Comparison of ENCODE assay signal across 17 cellular contexts in genomic region chr9:130110596-130111021, GRCh38. TPM values are rescaled to one million over a fixed set of nuclear protein-coding genes. Genes with fewer than 3 reads are reported as not detected.
A peak's percentile ranks its signal among the peaks of the same experiment; 100 is the strongest.
DNase-seq lines count a peak whose midpoint lies in the region; ATAC-seq and TF ChIP-seq lines count a peak whose summit lies in the region.
"Had no signal": no experiment of that assay in that cellular context is flagged by ENCODE, and none has a peak within 500 bp of the region (broad histone marks: within the 10 kb centered on the region; RNA-seq: fewer than 3 reads in every experiment).

No MANE protein-coding gene starts in this region.

- TF ChIP-seq CTCF in heart left ventricle (IDR thresholded peaks at IDR 0.05): no peak

- H3K4me1 ChIP-seq in heart left ventricle: peaks cover 0 to 10% (median 0%) of the 10 kb centered on the region in 12 donors
- H3K4me1 ChIP-seq: ascending aorta, gastrocnemius medialis, parathyroid adenoma had no signal

- H3K9me3 ChIP-seq in heart left ventricle: no peaks in the 10 kb centered on the region
- H3K9me3 ChIP-seq: ascending aorta, gastrocnemius medialis had no signal

- H3K4me3 ChIP-seq in skeletal muscle cell (ENCODE audit: low read depth, low read length) (no peak overlapping the region), heart left ventricle (no peak overlapping the region)
- H3K4me3 ChIP-seq: ascending aorta, dorsolateral prefrontal cortex, gastrocnemius medialis had no signal

- ATAC-seq in SK-N-SH treated with all-trans-retinoic acid at 6 μM for 48 hours (peak; percentile 75), heart left ventricle (no peak)
- ATAC-seq: gastrocnemius medialis had no signal

- 84 to 93% (median 89%) methylated on average over 4 to 7 of the region's 7 CpGs for WGBS in heart left ventricle, 4 donors

- H3K36me3 ChIP-seq in heart left ventricle: peaks cover 0 to 80% (median 51%) of the 10 kb centered on the region in 9 donors

- H3K27ac ChIP-seq in heart left ventricle: peak overlapping the region in 1 of 12 donors; percentile 86
- H3K27ac ChIP-seq: C4-2B, gastrocnemius medialis, parathyroid adenoma had no signal

- in situ Hi-C loops in G401 (cut with HindIII; ENCODE audit: low sequenced_read_pairs): no loop called here

- no peaks in the 10 kb centered on the region for H3K27me3 ChIP-seq in heart left ventricle
- H3K27me3 ChIP-seq: ascending aorta, dorsolateral prefrontal cortex, gastrocnemius medialis had no signal

- DNase-seq in G401 (ENCODE audit: low spot score) (peak; percentile 51), fibroblast of peridontal ligament (ENCODE audit: extremely low read depth) (peak; percentile 45), skeletal muscle cell (ENCODE audit: low read depth) (peak; percentile 51), GM03348 (ENCODE audit: low spot score) (no peak), heart left ventricle (no peak), NCI-H187 (lab: John Stamatoyannopoulos, UW) (no peak), NCI-H774 (lab: John Stamatoyannopoulos, UW) (no peak)
- DNase-seq: activated T-cell treated with anti-CD3 and anti-CD28 coated beads, Interleukin-2, amount 50 U/mL, for 48 hours; dorsolateral prefrontal cortex; gastrocnemius medialis; NCI-H446; OCI-M1; T-helper 1 cell had no signal

- intact Hi-C loops in heart left ventricle (cut with DNase I): no loop called here

- TF ChIP-seq POLR2A in heart left ventricle (IDR thresholded peaks at IDR 0.05): no peak

TF ChIP-seq in SK-N-SH treated with all-trans-retinoic acid at 6 μM for 48 hours, 23 proteins besides CTCF, POLR2A, EP300 and RAD21:
- TF ChIP-seq ZFP3 (CRISPR knock-in tag; IDR thresholded peaks at IDR 0.05) (peak; percentile 25; the same call in 1 of the 2 replicates), ZC3H10 (CRISPR knock-in tag; IDR thresholded peaks at IDR 0.05) (peak; percentile 90), CSRNP3 (CRISPR knock-in tag; IDR thresholded peaks at IDR 0.05) (no peak)

RNA-seq across cellular contexts. Expression of gene GPR107, which starts 56.9 kb away (rescaled TPM):
- total RNA-seq in G401 (2014; rRNA removed; shearing (Covaris generic)): 8.6 and 9.7 TPM in 2 replicates
- 10 to 100 TPM; 16.1 to 33.2 (median 21.3) TPM for total RNA-seq in heart left ventricle
- 10 to 100 TPM in 1 of 2 donors, 1 to 10 TPM in 1; 7.0 to 30.5 TPM for polyA plus RNA-seq in heart left ventricle

Comparison
In these comparisons a context has a peak if more than half of its experiments do, and no peak if none do; other contexts are left out.
1. DNase-seq: peak in G401 (single experiment), fibroblast of peridontal ligament (single experiment) and skeletal muscle cell (single experiment); none in GM03348 (single experiment), heart left ventricle (0 of 5), NCI-H187 (0 of 2) and NCI-H774 (single experiment).